1 cellular context compared by ENCODE assay signal in genomic region chr12:126537961-126538530, GRCh38.
TF ChIP-seq lines count a peak whose summit lies in the region.

No MANE protein-coding gene starts in this region.

TF ChIP-seq in GM23338, 12 proteins besides CTCF, POLR2A, EP300 and RAD21 (continued from another document):
- TF ChIP-seq REST (IDR thresholded peaks at IDR 0.05; ENCODE audit: unreplicated experiment) (no peak), STAT1 (IDR thresholded peaks at IDR 0.05; ENCODE audit: unreplicated experiment) (no peak), POLR2AphosphoS5 (IDR thresholded peaks at IDR 0.05; ENCODE audit: low read depth) (no peak), JUNB (IDR thresholded peaks at IDR 0.05; ENCODE audit: unreplicated experiment) (no peak), CREB1 (CRISPR knock-in tag; IDR thresholded peaks at IDR 0.05; ENCODE audit: low read depth) (no peak), EZH2phosphoT487 (IDR thresholded peaks at IDR 0.05; ENCODE audit: unreplicated experiment) (no peak), EZH2 (IDR thresholded peaks at IDR 0.05; ENCODE audit: low read depth, unreplicated experiment) (no peak), ZNF114 (CRISPR knock-in tag; IDR thresholded peaks at IDR 0.05) (no peak)
- TF ChIP-seq, protein P1, sequence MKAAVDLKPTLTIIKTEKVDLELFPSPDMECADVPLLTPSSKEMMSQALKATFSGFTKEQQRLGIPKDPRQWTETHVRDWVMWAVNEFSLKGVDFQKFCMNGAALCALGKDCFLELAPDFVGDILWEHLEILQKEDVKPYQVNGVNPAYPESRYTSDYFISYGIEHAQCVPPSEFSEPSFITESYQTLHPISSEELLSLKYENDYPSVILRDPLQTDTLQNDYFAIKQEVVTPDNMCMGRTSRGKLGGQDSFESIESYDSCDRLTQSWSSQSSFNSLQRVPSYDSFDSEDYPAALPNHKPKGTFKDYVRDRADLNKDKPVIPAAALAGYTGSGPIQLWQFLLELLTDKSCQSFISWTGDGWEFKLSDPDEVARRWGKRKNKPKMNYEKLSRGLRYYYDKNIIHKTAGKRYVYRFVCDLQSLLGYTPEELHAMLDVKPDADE (IDR thresholded peaks at IDR 0.05): no peak
TF ChIP-seq in GM23338: peak in this region for 0.
